Comparison of ENCODE assay signal across 1 cellular context in genomic region chr5:56202483-56202882, GRCh38.
TF ChIP-seq lines count a peak whose summit lies in the region.

No MANE protein-coding gene starts in this region.

TF ChIP-seq in HepG2, 621 proteins besides CTCF, POLR2A, EP300 and RAD21 (continued from another document and continues in another):
- TF ChIP-seq ZSCAN9 (CRISPR knock-in tag; IDR thresholded peaks at IDR 0.05; ENCODE audit: borderline replicate concordance) = peak; percentile 53; the same call in 1 of the 2 replicates
- no peak for TF ChIP-seq CREB1 (IDR thresholded peaks at IDR 0.05)
- peak; percentile 73 for TF ChIP-seq CREB1 (CRISPR knock-in tag; IDR thresholded peaks at IDR 0.05)
- TF ChIP-seq MYPOP (CRISPR knock-in tag; IDR thresholded peaks at IDR 0.05) = no peak; the same call in 1 of the 2 replicates
- TF ChIP-seq TFAP4 (IDR thresholded peaks at IDR 0.05; ENCODE audit: borderline replicate concordance, low read depth) = no peak
- no peak for TF ChIP-seq ZNF292 (CRISPR knock-in tag; IDR thresholded peaks at IDR 0.05; ENCODE audit: borderline replicate concordance, low read depth)
- TF ChIP-seq KMT2A (CRISPR knock-in tag; IDR thresholded peaks at IDR 0.05) = no peak
- no peak for TF ChIP-seq SAFB2 (CRISPR knock-in tag; IDR thresholded peaks at IDR 0.05; ENCODE audit: borderline replicate concordance, low read depth)
- 0 out of 2 replicates have a peak, but pooled peaks have one; percentile 26 for TF ChIP-seq ZBTB7B (CRISPR knock-in tag; IDR thresholded peaks at IDR 0.05)
- no peak for TF ChIP-seq KAT2B (IDR thresholded peaks at IDR 0.05; ENCODE audit: borderline replicate concordance, low read depth, low read length)
- no peak for TF ChIP-seq ZSCAN20 (CRISPR knock-in tag; IDR thresholded peaks at IDR 0.05; ENCODE audit: borderline replicate concordance)
- TF ChIP-seq KAT8 (CRISPR knock-in tag; IDR thresholded peaks at IDR 0.05) = peak; percentile 52; the same call in 1 of the 2 replicates
- peak; percentile 59; the same call in 1 of the 2 replicates for TF ChIP-seq SP5 (CRISPR knock-in tag; IDR thresholded peaks at IDR 0.05; ENCODE audit: borderline replicate concordance, low read depth)
- no peak for TF ChIP-seq PLRG1 (conservative IDR thresholded peaks at IDR 0.05)
- TF ChIP-seq EED (CRISPR knock-in tag; IDR thresholded peaks at IDR 0.05) = no peak
- TF ChIP-seq ZNF7 (CRISPR knock-in tag; IDR thresholded peaks at IDR 0.05) = no peak
- TF ChIP-seq THAP11 (CRISPR knock-in tag; IDR thresholded peaks at IDR 0.05) = peak; percentile 72
- TF ChIP-seq IKZF1 (IDR thresholded peaks at IDR 0.05) = no peak
- no peak for TF ChIP-seq ZNF546 (CRISPR knock-in tag; conservative IDR thresholded peaks at IDR 0.05)
- no peak for TF ChIP-seq DMTF1 (CRISPR knock-in tag; IDR thresholded peaks at IDR 0.05)
- TF ChIP-seq HHEX (CRISPR knock-in tag; IDR thresholded peaks at IDR 0.05) = no peak
- TF ChIP-seq SP2 (CRISPR knock-in tag; IDR thresholded peaks at IDR 0.05) = no peak
- no peak for TF ChIP-seq ZNF564 (CRISPR knock-in tag; IDR thresholded peaks at IDR 0.05)
- no peak for TF ChIP-seq ZBTB20 (CRISPR knock-in tag; IDR thresholded peaks at IDR 0.05; ENCODE audit: borderline replicate concordance, low read depth)
- TF ChIP-seq ZNF225 (CRISPR knock-in tag; IDR thresholded peaks at IDR 0.05) = no peak
- TF ChIP-seq STAG1 (CRISPR knock-in tag; IDR thresholded peaks at IDR 0.05) = 0 out of 2 replicates have a peak, but pooled peaks have one; percentile 14
- TF ChIP-seq ISL2 (CRISPR knock-in tag; IDR thresholded peaks at IDR 0.05) = peak; percentile 93
- no peak for TF ChIP-seq JDP2 (CRISPR knock-in tag; IDR thresholded peaks at IDR 0.05; ENCODE audit: borderline replicate concordance)
- no peak for TF ChIP-seq ZNF20 (CRISPR knock-in tag; IDR thresholded peaks at IDR 0.05)
- TF ChIP-seq IRF2 (CRISPR knock-in tag; IDR thresholded peaks at IDR 0.05) = peak; percentile 79
- no peak for TF ChIP-seq ZNF841 (CRISPR knock-in tag; IDR thresholded peaks at IDR 0.05; ENCODE audit: borderline replicate concordance)
- TF ChIP-seq HDAC6 (IDR thresholded peaks at IDR 0.05; ENCODE audit: low read depth, low read length) = no peak
- TF ChIP-seq ZNF12 (CRISPR knock-in tag; IDR thresholded peaks at IDR 0.05) = peak; percentile 53; the same call in 1 of the 2 replicates
- no peak for TF ChIP-seq ZNF232 (CRISPR knock-in tag; IDR thresholded peaks at IDR 0.05; ENCODE audit: borderline replicate concordance)
- no peak for TF ChIP-seq PCBP2 (optimal IDR thresholded peaks at IDR 0.05; ENCODE audit: low read depth, low read length, poor library complexity, severe bottlenecking)
- TF ChIP-seq TCF7 (IDR thresholded peaks at IDR 0.05; ENCODE audit: low read depth) = peak; percentile 70; the same call in 1 of the 2 replicates
- no peak for TF ChIP-seq GMEB1 (CRISPR knock-in tag; IDR thresholded peaks at IDR 0.05; ENCODE audit: borderline replicate concordance)
- no peak for TF ChIP-seq ASH2L (IDR thresholded peaks at IDR 0.05; ENCODE audit: insufficient read length, low read depth, low read length)
- no peak for TF ChIP-seq ZNF234 (CRISPR knock-in tag; conservative IDR thresholded peaks at IDR 0.05)
- no peak for TF ChIP-seq SNAI1 (CRISPR knock-in tag; IDR thresholded peaks at IDR 0.05; ENCODE audit: borderline replicate concordance)
- 0 out of 2 replicates have a peak, but pooled peaks have one; percentile 21 for TF ChIP-seq ZNF792 (CRISPR knock-in tag; IDR thresholded peaks at IDR 0.05)
- TF ChIP-seq ZFX (CRISPR knock-in tag; IDR thresholded peaks at IDR 0.05; ENCODE audit: low read depth) = no peak
- peak; percentile 88 for TF ChIP-seq MED1 (CRISPR knock-in tag; IDR thresholded peaks at IDR 0.05)
- peak; percentile 54; the same call in 1 of the 2 replicates for TF ChIP-seq KDM6A (CRISPR knock-in tag; IDR thresholded peaks at IDR 0.05; ENCODE audit: low read depth)
- peak; percentile 56; the same call in 1 of the 2 replicates for TF ChIP-seq MLX (CRISPR knock-in tag; IDR thresholded peaks at IDR 0.05)
- peak; percentile 82 for TF ChIP-seq MED8 (CRISPR knock-in tag; IDR thresholded peaks at IDR 0.05; ENCODE audit: insufficient replicate concordance)
- no peak for TF ChIP-seq ARHGAP35 (CRISPR knock-in tag; IDR thresholded peaks at IDR 0.05; ENCODE audit: borderline replicate concordance)
- TF ChIP-seq ZGPAT (CRISPR knock-in tag; IDR thresholded peaks at IDR 0.05) = peak; percentile 49
- TF ChIP-seq NCOA2 (CRISPR knock-in tag; IDR thresholded peaks at IDR 0.05) = peak; percentile 97
- TF ChIP-seq ZNF331 (CRISPR knock-in tag; IDR thresholded peaks at IDR 0.05) = peak; percentile 47; the same call in 1 of the 2 replicates
- TF ChIP-seq POLR2AphosphoS5 (IDR thresholded peaks at IDR 0.05; ENCODE audit: low read depth, low read length) = no peak
- TF ChIP-seq HNF4A (CRISPR knock-in tag; IDR thresholded peaks at IDR 0.05) = peak; percentile 89
- peak; percentile 67 for TF ChIP-seq AHDC1 (CRISPR knock-in tag; IDR thresholded peaks at IDR 0.05; ENCODE audit: borderline replicate concordance)
- TF ChIP-seq ZBTB49 (CRISPR knock-in tag; IDR thresholded peaks at IDR 0.05; ENCODE audit: borderline replicate concordance) = no peak
- 0 out of 2 replicates have a peak, but pooled peaks have one; percentile 21 for TF ChIP-seq ZNF3 (CRISPR knock-in tag; IDR thresholded peaks at IDR 0.05)
- TF ChIP-seq HDAC2 (CRISPR knock-in tag; IDR thresholded peaks at IDR 0.05) = peak; percentile 91
- TF ChIP-seq TEAD3 (CRISPR knock-in tag; optimal IDR thresholded peaks at IDR 0.05; ENCODE audit: borderline replicate concordance) = peak; percentile 56
